ENCODE assay signal across 21 cellular contexts in genomic region chr11:128310676-128311445, GRCh38.
A peak's percentile ranks its signal among the peaks of the same experiment; 100 is the strongest.
DNase-seq lines count a peak whose midpoint lies in the region; ATAC-seq and TF ChIP-seq lines count a peak whose summit lies in the region.
"Had no signal": no experiment of that assay in that cellular context is flagged by ENCODE, and none has a peak within 500 bp of the region (broad histone marks: within the 10 kb centered on the region; RNA-seq: fewer than 3 reads in every experiment).

No MANE protein-coding gene starts in this region.

- CTCF ChIA-PET in activated CD4-positive, alpha-beta T cell treated with anti-CD3 and anti-CD28 coated beads, Interleukin-2, amount 10 ng/mL, durations not matched to agents 7 days and 5 days (lab: Charles Lee), result interaction anchor here (0.9 to 2.3 kb wide), 4 partner anchors 11 to 20 kb away, joined by 3 to 6 read pairs (median 4); no protein-coding TSS in a partner anchor

- H3K27ac Mint-ChIP-seq in activated CD4-positive, alpha-beta T cell treated with anti-CD3 and anti-CD28 coated beads, Interleukin-2, amount 10 ng/mL, durations not matched to agents 7 days and 5 days, result peak overlapping the region; percentile 10
- H3K27ac Mint-ChIP-seq in activated naive CD8-positive, alpha-beta T cell, result peak overlapping the region; percentile 90
- H3K27ac Mint-ChIP-seq in natural killer cell treated with Interleukin-12 subunit alpha and Interleukin-12 subunit beta and Interleukin-15 and Interleukin-18, amount 100 ng/mL, for 72 hours, result peak overlapping the region; percentile 92 to 95
- no peak overlapping the region for H3K27ac Mint-ChIP-seq in HFFc6
- H3K27ac Mint-ChIP-seq: nephron, WTC11 had no signal

- no peaks in the 10 kb centered on the region for H3K27me3 ChIP-seq in suprapubic skin
- H3K27me3 ChIP-seq: ascending aorta; BLaER1 treated with 17β-estradiol and CSF1 and Interleukin-3, amounts not matched to agents 10 nM and 100 nM; heart right ventricle; tibial nerve had no signal

- no peaks in the 10 kb centered on the region for H3K4me1 ChIP-seq in suprapubic skin
- H3K4me1 ChIP-seq: ascending aorta, tibial nerve had no signal

- H3K9me3 Mint-ChIP-seq in activated CD4-positive, alpha-beta T cell treated with anti-CD3 and anti-CD28 coated beads, Interleukin-2, amount 10 ng/mL, durations not matched to agents 7 days and 5 days, result peaks cover 40% of the 10 kb centered on the region
- peaks cover 15% of the 10 kb centered on the region for H3K9me3 Mint-ChIP-seq in activated naive CD8-positive, alpha-beta T cell (ENCODE audit: low read depth)
- peaks cover 19% of the 10 kb centered on the region for H3K9me3 Mint-ChIP-seq in natural killer cell treated with Interleukin-12 subunit alpha and Interleukin-12 subunit beta and Interleukin-15 and Interleukin-18, amount 100 ng/mL, for 72 hours
- peaks cover 21% of the 10 kb centered on the region for H3K9me3 Mint-ChIP-seq in HFFc6

- H3K36me3 ChIP-seq in suprapubic skin, result no peaks in the 10 kb centered on the region
- H3K36me3 ChIP-seq: ascending aorta, heart right ventricle, tibial nerve had no signal

- WGBS in suprapubic skin, result 82% methylated on average over 7 of the region's 7 CpGs

- no peak overlapping the region for H3K4me3 ChIP-seq in suprapubic skin
- H3K4me3 ChIP-seq: ascending aorta; BLaER1 treated with 17β-estradiol and CSF1 and Interleukin-3, amounts not matched to agents 10 nM and 100 nM; heart right ventricle; K562; lung; tibial nerve had no signal

- H3K27ac ChIP-seq in suprapubic skin, result no peak overlapping the region
- H3K27ac ChIP-seq: ascending aorta; BLaER1 treated with 17β-estradiol and CSF1 and Interleukin-3, amounts not matched to agents 10 nM and 100 nM; heart right ventricle; tibial nerve had no signal

- no peaks in the 10 kb centered on the region for H3K27me3 Mint-ChIP-seq in activated CD4-positive, alpha-beta T cell treated with anti-CD3 and anti-CD28 coated beads, Interleukin-2, amount 10 ng/mL, durations not matched to agents 7 days and 5 days
- no peaks in the 10 kb centered on the region for H3K27me3 Mint-ChIP-seq in activated naive CD8-positive, alpha-beta T cell
- no peaks in the 10 kb centered on the region for H3K27me3 Mint-ChIP-seq in natural killer cell treated with Interleukin-12 subunit alpha and Interleukin-12 subunit beta and Interleukin-15 and Interleukin-18, amount 100 ng/mL, for 72 hours
- peaks cover 9% of the 10 kb centered on the region; the same call in 1 of the 2 replicates for H3K27me3 Mint-ChIP-seq in HFFc6 (ENCODE audit: insufficient read depth)

- DNase-seq in activated CD4-positive, alpha-beta T cell treated with anti-CD3 and anti-CD28 coated beads, Interleukin-2, amount 10 ng/mL, durations not matched to agents 7 days and 5 days, result no peak
- no peak for DNase-seq in activated CD4-positive, alpha-beta T cell treated with anti-CD3 and anti-CD28 coated beads for 4 hours
- DNase-seq in Daoy (ENCODE audit: low read depth) (peak; percentile 40), HFFc6 (no peak), suprapubic skin (ENCODE audit: low spot score in 2 of 2) (no peak)
- no peak for DNase-seq in natural killer cell treated with Interleukin-12 subunit alpha and Interleukin-12 subunit beta and Interleukin-15 and Interleukin-18, amount 100 ng/mL, for 72 hours (ENCODE audit: low spot score)
- DNase-seq in activated effector memory CD4-positive, alpha-beta T cell treated with Interleukin-2 at 50 U/mL for 16 hours, result no peak
- DNase-seq: activated T-cell treated with anti-CD3 and anti-CD28 coated beads for 4 hours, heart right ventricle, MV-4-11, NCI-H2081, NCI-H510A, SW 1271 had no signal

- no peak for TF ChIP-seq EP300 in suprapubic skin (IDR thresholded peaks at IDR 0.05)

- TF ChIP-seq CTCF in HFFc6 (IDR thresholded peaks at IDR 0.05) (no peak), suprapubic skin (IDR thresholded peaks at IDR 0.05) (no peak)

- no peak overlapping the region for H3K4me3 Mint-ChIP-seq in activated CD4-positive, alpha-beta T cell treated with anti-CD3 and anti-CD28 coated beads, Interleukin-2, amount 10 ng/mL, durations not matched to agents 7 days and 5 days
- peak overlapping the region; percentile 50 for H3K4me3 Mint-ChIP-seq in activated naive CD8-positive, alpha-beta T cell
- peak overlapping the region; percentile 35 for H3K4me3 Mint-ChIP-seq in natural killer cell treated with Interleukin-12 subunit alpha and Interleukin-12 subunit beta and Interleukin-15 and Interleukin-18, amount 100 ng/mL, for 72 hours
- H3K4me3 Mint-ChIP-seq in HFFc6, result no peak overlapping the region
- H3K4me3 Mint-ChIP-seq: nephron, WTC11 had no signal

- TF ChIP-seq POLR2A in suprapubic skin (IDR thresholded peaks at IDR 0.05), result no peak

- H3K4me1 Mint-ChIP-seq in activated CD4-positive, alpha-beta T cell treated with anti-CD3 and anti-CD28 coated beads, Interleukin-2, amount 10 ng/mL, durations not matched to agents 7 days and 5 days, result peaks cover 71% of the 10 kb centered on the region
- peaks cover 84% of the 10 kb centered on the region for H3K4me1 Mint-ChIP-seq in activated naive CD8-positive, alpha-beta T cell (ENCODE audit: low read depth)
- peaks cover 56 to 62% of the 10 kb centered on the region in 2 donors for H3K4me1 Mint-ChIP-seq in natural killer cell treated with Interleukin-12 subunit alpha and Interleukin-12 subunit beta and Interleukin-15 and Interleukin-18, amount 100 ng/mL, for 72 hours (ENCODE audit: low read depth in 2 of 2)
- peaks cover 6% of the 10 kb centered on the region for H3K4me1 Mint-ChIP-seq in HFFc6 (ENCODE audit: low read depth)

- H3K36me3 Mint-ChIP-seq in activated CD4-positive, alpha-beta T cell treated with anti-CD3 and anti-CD28 coated beads, Interleukin-2, amount 10 ng/mL, durations not matched to agents 7 days and 5 days (ENCODE audit: low read depth), result peaks cover 59% of the 10 kb centered on the region
- peaks cover 25% of the 10 kb centered on the region for H3K36me3 Mint-ChIP-seq in activated naive CD8-positive, alpha-beta T cell
- H3K36me3 Mint-ChIP-seq in natural killer cell treated with Interleukin-12 subunit alpha and Interleukin-12 subunit beta and Interleukin-15 and Interleukin-18, amount 100 ng/mL, for 72 hours, result peaks cover 40% of the 10 kb centered on the region
- peaks cover 16% of the 10 kb centered on the region for H3K36me3 Mint-ChIP-seq in HFFc6 (ENCODE audit: low read depth)

- POLR2A ChIA-PET in activated CD4-positive, alpha-beta T cell treated with anti-CD3 and anti-CD28 coated beads, Interleukin-2, amount 10 ng/mL, durations not matched to agents 7 days and 5 days (lab: Charles Lee), result no interaction called here

- peak; percentile 69 to 75 for ATAC-seq in natural killer cell treated with Interleukin-12 subunit alpha and Interleukin-12 subunit beta and Interleukin-15 and Interleukin-18, amount 100 ng/mL, for 72 hours
- ATAC-seq: heart right ventricle, K562, WTC11 had no signal

- no peaks in the 10 kb centered on the region for H3K9me3 ChIP-seq in suprapubic skin
- H3K9me3 ChIP-seq: ascending aorta had no signal

Comparison
In these comparisons a context has a peak if more than half of its experiments do, and no peak if none do; other contexts are left out.
1. H3K4me3 Mint-ChIP-seq: peak in activated naive CD8-positive, alpha-beta T cell (single experiment) and natural killer cell treated with Interleukin-12 subunit alpha and Interleukin-12 subunit beta and Interleukin-15 and Interleukin-18, amount 100 ng/mL, for 72 hours (single experiment); none in activated CD4-positive, alpha-beta T cell treated with anti-CD3 and anti-CD28 coated beads, Interleukin-2, amount 10 ng/mL, durations not matched to agents 7 days and 5 days (single experiment) and HFFc6 (single experiment).